ENCODE assay signal across 8 cellular contexts in genomic region chr16:29591909-29592308, GRCh38.
DNase-seq lines count a peak whose midpoint lies in the region; ATAC-seq and TF ChIP-seq lines count a peak whose summit lies in the region.
"Not testable (repeated sequence)": the region's sequence is repeated elsewhere in the genome, so short reads cannot be mapped to it uniquely, and the experiment has no call there.

No MANE protein-coding gene starts in this region.

- H2BK120ac ChIP-seq in trophoblast cell (ENCODE audit: insufficient read depth, low read length, poor library complexity), result not testable (repeated sequence)

- POLR2A ChIA-PET in activated CD4-positive, alpha-beta T cell treated with anti-CD3 and anti-CD28 coated beads, Interleukin-2, amount 10 ng/mL, durations not matched to agents 7 days and 5 days (lab: Charles Lee), result not testable (repeated sequence)

- not testable (repeated sequence) for H3K9me3 ChIP-seq in BLaER1 treated with 17β-estradiol and CSF1 and Interleukin-3, amounts not matched to agents 10 nM and 100 nM (replicated peaks in 1 of 11); DOHH2 (ENCODE audit: control insufficient read depth, insufficient read depth, low read length); SU-DHL-6 (ENCODE audit: insufficient read depth, low read length); trophoblast cell (ENCODE audit: insufficient read depth, low read depth, low read length)

- H3K4me2 ChIP-seq in BLaER1 treated with 17β-estradiol and CSF1 and Interleukin-3, amounts not matched to agents 10 nM and 100 nM, result peak overlapping the region; percentile 57 to 72 (median 65); a peak in 20 of 22 replicates
- H3K4me2 ChIP-seq in DOHH2 (ENCODE audit: low read length) (peak overlapping the region; percentile 62), SU-DHL-6 (ENCODE audit: low read depth, low read length, poor library complexity, severe bottlenecking) (peak overlapping the region; percentile 61)
- H3K4me2 ChIP-seq in trophoblast cell (ENCODE audit: low read length), result not testable (repeated sequence)

- peaks cover 43% of the 10 kb centered on the region for H3K4me1 Mint-ChIP-seq in activated CD4-positive, alpha-beta T cell treated with anti-CD3 and anti-CD28 coated beads, Interleukin-2, amount 10 ng/mL, durations not matched to agents 7 days and 5 days
- peaks cover 49% of the 10 kb centered on the region for H3K4me1 Mint-ChIP-seq in activated T-cell treated with anti-CD3 and anti-CD28 coated beads, Interleukin-2, amount 50 U/mL, for 24 hours (ENCODE audit: low read depth)
- H3K4me1 Mint-ChIP-seq in activated naive CD4-positive, alpha-beta T cell treated with anti-CD3 and anti-CD28 coated beads, Interleukin-2, amount 50 U/mL, for 24 hours, result peaks cover 44% of the 10 kb centered on the region
- peaks cover 28 to 34% of the 10 kb centered on the region in 2 donors for H3K4me1 Mint-ChIP-seq in effector memory CD8-positive, alpha-beta T cell (ENCODE audit: low read depth in 2 of 2)

- TF ChIP-seq CTCF in DOHH2 (IDR thresholded peaks at IDR 0.05; ENCODE audit: low read depth, low read length, poor library complexity, severe bottlenecking); SU-DHL-6 (IDR thresholded peaks at IDR 0.05; ENCODE audit: insufficient read depth, low read length, poor library complexity, severe bottlenecking): not testable (repeated sequence)

- CTCF ChIA-PET in activated CD4-positive, alpha-beta T cell treated with anti-CD3 and anti-CD28 coated beads, Interleukin-2, amount 10 ng/mL, durations not matched to agents 7 days and 5 days (lab: Charles Lee), result not testable (repeated sequence)

- H4K8ac ChIP-seq in trophoblast cell (ENCODE audit: low read depth, low read length), result not testable (repeated sequence)

- not testable (repeated sequence) for H2AK5ac ChIP-seq in trophoblast cell (ENCODE audit: low read length)

- H3K27me3 ChIP-seq in BLaER1 treated with 17β-estradiol and CSF1 and Interleukin-3, amounts not matched to agents 10 nM and 100 nM; DOHH2 (ENCODE audit: control insufficient read depth, low read length); SU-DHL-6 (ENCODE audit: low read length); trophoblast cell (ENCODE audit: insufficient read depth, low read length): not testable (repeated sequence)

- peak overlapping the region in 4 of 11 experiments; percentile 9 to 38 (median 25); a peak in 3 of 22 replicates for H3K27ac ChIP-seq in BLaER1 treated with 17β-estradiol and CSF1 and Interleukin-3, amounts not matched to agents 10 nM and 100 nM
- H3K27ac ChIP-seq in DOHH2 (ENCODE audit: low read depth, low read length) (peak overlapping the region; percentile 77), SU-DHL-6 (ENCODE audit: low read depth, low read length) (peak overlapping the region; percentile 75)
- H3K27ac ChIP-seq in trophoblast cell (ENCODE audit: low read depth, low read length), result not testable (repeated sequence)

- H3K79me2 ChIP-seq in DOHH2 (ENCODE audit: control insufficient read depth, low read length) (peaks cover 83% of the 10 kb centered on the region), SU-DHL-6 (ENCODE audit: insufficient read depth, low read length) (peaks cover 57% of the 10 kb centered on the region)
- not testable (repeated sequence) for H3K79me2 ChIP-seq in trophoblast cell (ENCODE audit: control insufficient read depth, insufficient read depth, low read length, poor library complexity)

- not testable (repeated sequence) for H3K9me3 Mint-ChIP-seq in activated CD4-positive, alpha-beta T cell treated with anti-CD3 and anti-CD28 coated beads, Interleukin-2, amount 10 ng/mL, durations not matched to agents 7 days and 5 days; activated T-cell treated with anti-CD3 and anti-CD28 coated beads, Interleukin-2, amount 50 U/mL, for 24 hours; activated naive CD4-positive, alpha-beta T cell treated with anti-CD3 and anti-CD28 coated beads, Interleukin-2, amount 50 U/mL, for 24 hours; effector memory CD8-positive, alpha-beta T cell

- H3K36me3 Mint-ChIP-seq in activated CD4-positive, alpha-beta T cell treated with anti-CD3 and anti-CD28 coated beads, Interleukin-2, amount 10 ng/mL, durations not matched to agents 7 days and 5 days (ENCODE audit: low read depth); activated naive CD4-positive, alpha-beta T cell treated with anti-CD3 and anti-CD28 coated beads, Interleukin-2, amount 50 U/mL, for 24 hours: not testable (repeated sequence)
- H3K36me3 Mint-ChIP-seq in activated T-cell treated with anti-CD3 and anti-CD28 coated beads, Interleukin-2, amount 50 U/mL, for 24 hours (ENCODE audit: low read depth), result peaks cover 41% of the 10 kb centered on the region
- H3K36me3 Mint-ChIP-seq in effector memory CD8-positive, alpha-beta T cell (ENCODE audit: insufficient read depth), result peaks cover 58% of the 10 kb centered on the region

- peaks cover 18% of the 10 kb centered on the region for H3F3A ChIP-seq in DOHH2 (ENCODE audit: control insufficient read depth, insufficient read depth)
- H3F3A ChIP-seq in SU-DHL-6 (ENCODE audit: insufficient read depth), result peaks cover 15% of the 10 kb centered on the region

- H3K9me2 ChIP-seq in DOHH2 (replicated peaks; ENCODE audit: control insufficient read depth, low read length); SU-DHL-6 (replicated peaks; ENCODE audit: insufficient read depth, low read length): not testable (repeated sequence)

- DNase-seq in activated CD4-positive, alpha-beta T cell treated with anti-CD3 and anti-CD28 coated beads, Interleukin-2, amount 10 ng/mL, durations not matched to agents 7 days and 5 days; activated T-cell treated with anti-CD3 and anti-CD28 coated beads, Interleukin-2, amount 50 U/mL, for 24 hours; effector memory CD8-positive, alpha-beta T cell; trophoblast cell: not testable (repeated sequence)

- peaks cover 23 to 54% (median 39%) of the 10 kb centered on the region in 10 experiments; a peak in 19 of 20 replicates for H3K4me1 ChIP-seq in BLaER1 treated with 17β-estradiol and CSF1 and Interleukin-3, amounts not matched to agents 10 nM and 100 nM
- peaks cover 55% of the 10 kb centered on the region for H3K4me1 ChIP-seq in DOHH2 (ENCODE audit: control insufficient read depth, low read length)
- not testable (repeated sequence) for H3K4me1 ChIP-seq in trophoblast cell (ENCODE audit: control insufficient read depth in 1 of 2, insufficient read depth in 2 of 2, low read length in 2 of 2)

- H3K79me1 ChIP-seq in trophoblast cell (ENCODE audit: low read length), result not testable (repeated sequence)

- no CpG with 5 or more reads among the region's 6 CpGs for WGBS in trophoblast cell (ENCODE audit: extremely low coverage, insufficient coverage, insufficient read length)

- H3K4me3 ChIP-seq in BLaER1 treated with 17β-estradiol and CSF1 and Interleukin-3, amounts not matched to agents 10 nM and 100 nM, result peak overlapping the region in 3 of 10 experiments; percentile 40 to 46 (median 42); a peak in 3 of 20 replicates
- H3K4me3 ChIP-seq in DOHH2 (ENCODE audit: low read length), result peak overlapping the region; percentile 62
- not testable (repeated sequence) for H3K4me3 ChIP-seq in SU-DHL-6 (ENCODE audit: insufficient read depth, low read length, poor library complexity, severe bottlenecking); trophoblast cell (ENCODE audit: low read depth, low read length)

- H2BK5ac ChIP-seq in trophoblast cell (ENCODE audit: low read depth, low read length, poor library complexity), result not testable (repeated sequence)

- not testable (repeated sequence) for H4K91ac ChIP-seq in trophoblast cell (ENCODE audit: low read depth, low read length)

- H3K4me3 Mint-ChIP-seq in activated CD4-positive, alpha-beta T cell treated with anti-CD3 and anti-CD28 coated beads, Interleukin-2, amount 10 ng/mL, durations not matched to agents 7 days and 5 days, result peak overlapping the region; percentile 58
- H3K4me3 Mint-ChIP-seq in activated T-cell treated with anti-CD3 and anti-CD28 coated beads, Interleukin-2, amount 50 U/mL, for 24 hours, result peak overlapping the region; percentile 25
- peak overlapping the region; percentile 44 for H3K4me3 Mint-ChIP-seq in activated naive CD4-positive, alpha-beta T cell treated with anti-CD3 and anti-CD28 coated beads, Interleukin-2, amount 50 U/mL, for 24 hours
- peak overlapping the region; percentile 62 to 69 for H3K4me3 Mint-ChIP-seq in effector memory CD8-positive, alpha-beta T cell

- not testable (repeated sequence) for H2BK12ac ChIP-seq in trophoblast cell (ENCODE audit: low read length)

- H3K18ac ChIP-seq in trophoblast cell (ENCODE audit: low read length), result not testable (repeated sequence)

- ATAC-seq in effector memory CD8-positive, alpha-beta T cell (replicated peaks), result not testable (repeated sequence)

- not testable (repeated sequence) for H4K12ac ChIP-seq in trophoblast cell (ENCODE audit: low read depth, low read length)

- H3K27ac Mint-ChIP-seq in activated CD4-positive, alpha-beta T cell treated with anti-CD3 and anti-CD28 coated beads, Interleukin-2, amount 10 ng/mL, durations not matched to agents 7 days and 5 days, result peak overlapping the region; percentile 68
- peak overlapping the region; percentile 84 for H3K27ac Mint-ChIP-seq in activated T-cell treated with anti-CD3 and anti-CD28 coated beads, Interleukin-2, amount 50 U/mL, for 24 hours
- H3K27ac Mint-ChIP-seq in activated naive CD4-positive, alpha-beta T cell treated with anti-CD3 and anti-CD28 coated beads, Interleukin-2, amount 50 U/mL, for 24 hours; effector memory CD8-positive, alpha-beta T cell: not testable (repeated sequence)

- peak overlapping the region; percentile 36 for H3K4ac ChIP-seq in trophoblast cell (ENCODE audit: low read depth, low read length)

- not testable (repeated sequence) for H2AFZ ChIP-seq in SU-DHL-6 (ENCODE audit: low read depth, low read length, severe bottlenecking); trophoblast cell (ENCODE audit: insufficient read depth, low read length, poor library complexity)

- not testable (repeated sequence) for H3K36me3 ChIP-seq in BLaER1 treated with 17β-estradiol and CSF1 and Interleukin-3, amounts not matched to agents 10 nM and 100 nM; DOHH2 (ENCODE audit: control insufficient read depth, low read length); SU-DHL-6 (ENCODE audit: low read length); trophoblast cell (ENCODE audit: control insufficient read depth in 1 of 2, insufficient read depth in 2 of 2, low read length in 2 of 2)

- H3K9ac ChIP-seq in BLaER1 treated with 17β-estradiol and CSF1 and Interleukin-3, amounts not matched to agents 10 nM and 100 nM, result peak overlapping the region in 2 of 11 experiments; percentile 36 to 61; a peak in 1 of 22 replicates
- H3K9ac ChIP-seq in SU-DHL-6 (ENCODE audit: low read length), result peak overlapping the region; percentile 28; the same call in 1 of the 2 replicates
- H3K9ac ChIP-seq in trophoblast cell (ENCODE audit: low read length), result not testable (repeated sequence)

- not testable (repeated sequence) for H3K14ac ChIP-seq in trophoblast cell (ENCODE audit: low read length)

- not testable (repeated sequence) for H3K27me3 Mint-ChIP-seq in activated CD4-positive, alpha-beta T cell treated with anti-CD3 and anti-CD28 coated beads, Interleukin-2, amount 10 ng/mL, durations not matched to agents 7 days and 5 days; activated T-cell treated with anti-CD3 and anti-CD28 coated beads, Interleukin-2, amount 50 U/mL, for 24 hours; activated naive CD4-positive, alpha-beta T cell treated with anti-CD3 and anti-CD28 coated beads, Interleukin-2, amount 50 U/mL, for 24 hours; effector memory CD8-positive, alpha-beta T cell

- peaks cover 32 to 85% (median 71%) of the 10 kb centered on the region in 11 experiments for H4K20me1 ChIP-seq in BLaER1 treated with 17β-estradiol and CSF1 and Interleukin-3, amounts not matched to agents 10 nM and 100 nM
- H4K20me1 ChIP-seq in DOHH2 (ENCODE audit: control insufficient read depth, insufficient read depth, low read depth, low read length); SU-DHL-6 (ENCODE audit: low read depth, low read length): not testable (repeated sequence)

- H3K23ac ChIP-seq in trophoblast cell (ENCODE audit: low read length), result not testable (repeated sequence)
